ENCODE assay signal across 27 cellular contexts in genomic region chr20:58737198-58737597, GRCh38.
"Had no signal": no experiment of that assay in that cellular context is flagged by ENCODE, and none has a peak within 500 bp of the region (broad histone marks: within the 10 kb centered on the region; RNA-seq: fewer than 3 reads in every experiment).

No MANE protein-coding gene starts in this region.

- H3K36me3 ChIP-seq: stomach, suprapubic skin, thoracic aorta, thyroid gland, tibial artery, tibial nerve, transverse colon, upper lobe of left lung, upper lobe of right lung, uterus, vagina had no signal

- H3K4me3 ChIP-seq: stomach, suprapubic skin, testis, thoracic aorta, thyroid gland, tibial artery, tibial nerve, transverse colon, upper lobe of left lung, upper lobe of right lung, uterus, vagina had no signal

- H3K4me1 ChIP-seq: stomach, suprapubic skin, testis, thyroid gland, tibial artery, tibial nerve, transverse colon, upper lobe of left lung, upper lobe of right lung, uterus, vagina had no signal

- H3K27ac ChIP-seq: stomach, suprapubic skin, testis, thoracic aorta, thyroid gland, tibial artery, tibial nerve, transverse colon, upper lobe of left lung, upper lobe of right lung, uterus, vagina had no signal

- DNase-seq: stimulated activated CD4-positive, alpha-beta T cell treated with anti-CD3 and anti-CD28 coated beads, Interleukin-2, amount 100 ng/mL, for 48 hours; stimulated activated CD4-positive, alpha-beta T cell treated with anti-CD3 and anti-CD28 coated beads, Interleukin-4, amount 100 ng/mL, for 1 hour; stimulated activated CD4-positive, alpha-beta T cell treated with anti-CD3 and anti-CD28 coated beads, Interleukin-4, amount 100 ng/mL, for 24 hours; stimulated activated CD4-positive, alpha-beta T cell treated with anti-CD3 and anti-CD28 coated beads, Interleukin-4, amount 100 ng/mL, for 4 hours; stimulated activated CD8-positive, alpha-beta memory T cell treated with anti-CD3 and anti-CD28 coated beads, Interleukin-4, amount 100 ng/mL, for 48 hours; stimulated activated naive B cell treated with anti-CD40 and anti-IgM and Interleukin-4, amounts not matched to agents 10 μg/mL and 1 μg/mL and 100 μg/mL, for 72 hours; stimulated activated naive CD4-positive, alpha-beta T cell; stimulated activated naive CD4-positive, alpha-beta T cell treated with Interleukin-2 at 50 U/mL for 16 hours; stimulated activated naive CD8-positive, alpha-beta T cell treated with anti-CD3 and anti-CD28 coated beads, Interleukin-15, amount 100 ng/mL, for 72 hours; stimulated activated naive CD8-positive, alpha-beta T cell treated with anti-CD3 and anti-CD28 coated beads, Interleukin-15, Interleukin-2, amounts not matched to agents 100 U/mL and 50 U/mL, for 24 hours; stomach; substantia nigra; testis; thyroid gland; tibial artery; transverse colon; trophoblast cell; upper lobe of left lung; upper lobe of right lung; uterus had no signal

- FAIRE-seq: urothelium cell line had no signal

- H3K27me3 ChIP-seq: testis, thyroid gland, tibial nerve, upper lobe of left lung, uterus, vagina had no signal

- ATAC-seq: stimulated activated effector memory CD8-positive, alpha-beta T cell treated with anti-CD3 and anti-CD28 coated beads, Interleukin-12 subunit alpha, Interleukin-12 subunit beta, amount 100 ng/mL, for 72 hours; stimulated activated memory B cell treated with anti-CD40 and anti-IgM and Interleukin-4, amounts not matched to agents 10 μg/mL and 1 μg/mL and 100 μg/mL, for 72 hours; stimulated activated naive B cell treated with anti-CD40 and anti-IgM and Interleukin-4, amounts not matched to agents 10 μg/mL and 1 μg/mL and 100 μg/mL, for 72 hours; stimulated activated naive CD8-positive, alpha-beta T cell treated with anti-CD3 and anti-CD28 coated beads, Interleukin-15, amount 100 ng/mL, for 72 hours; stimulated activated naive CD8-positive, alpha-beta T cell treated with anti-CD3 and anti-CD28 coated beads, Interleukin-15, Interleukin-2, amounts not matched to agents 100 U/mL and 50 U/mL, for 24 hours; upper lobe of right lung had no signal

- H3K9me3 ChIP-seq: stomach, suprapubic skin, testis, thoracic aorta, thyroid gland, tibial artery, transverse colon, upper lobe of left lung, upper lobe of right lung, uterus, vagina had no signal
